ENCODE assay signal across 24 cellular contexts in genomic region chr10:103550229-103550628, GRCh38. TPM values are rescaled to one million over a fixed set of nuclear protein-coding genes. Genes with fewer than 3 reads are reported as not detected.
A peak's percentile ranks its signal among the peaks of the same experiment; 100 is the strongest.
DNase-seq lines count a peak whose midpoint lies in the region; ATAC-seq and TF ChIP-seq lines count a peak whose summit lies in the region.
"Had no signal": no experiment of that assay in that cellular context is flagged by ENCODE, and none has a peak within 500 bp of the region (broad histone marks: within the 10 kb centered on the region; RNA-seq: fewer than 3 reads in every experiment).

No MANE protein-coding gene starts in this region.

- intact Hi-C loops in CD14-positive monocyte (cut with micrococcal nuclease), result no loop called here
- intact Hi-C loops in sigmoid colon (cut with DNase I), result no loop called here

- TF ChIP-seq EP300 in sigmoid colon (IDR thresholded peaks at IDR 0.05), result no peak

- H3K4me1 Mint-ChIP-seq in CD14-positive monocyte (peaks cover 48% of the 10 kb centered on the region), progenitor cell of endocrine pancreas (ENCODE audit: low read depth) (peaks cover 25% of the 10 kb centered on the region)
- H3K4me1 Mint-ChIP-seq: GM23338 had no signal

- H3K36me3 ChIP-seq in sigmoid colon, result no peaks in the 10 kb centered on the region

- TF ChIP-seq POLR2A in sigmoid colon (IDR thresholded peaks at IDR 0.05), result no peak

- no peaks in the 10 kb centered on the region for H3K9me3 ChIP-seq in sigmoid colon

- H3K27ac Mint-ChIP-seq in CD14-positive monocyte (peak overlapping the region in 4 of 7 donors; percentile 6 to 97 (median 56)), progenitor cell of endocrine pancreas (no peak overlapping the region)
- H3K27ac Mint-ChIP-seq: CD4-positive, alpha-beta memory T cell; GM23338 had no signal

- H3K4me3 ChIP-seq in sigmoid colon, result no peak overlapping the region
- H3K4me3 ChIP-seq: GM12878, GM23338 had no signal

- no peaks in the 10 kb centered on the region for H3K27me3 ChIP-seq in sigmoid colon

- no peak for DNase-seq in CD14-positive monocyte (ENCODE audit: low spot score)
- peak; percentile 10 for DNase-seq in NCI-H69 (lab: John Stamatoyannopoulos, UW)
- peak; percentile 40 for DNase-seq in sigmoid colon
- DNase-seq in progenitor cell of endocrine pancreas (ENCODE audit: low spot score, unreplicated experiment), result no peak
- DNase-seq: ACHN; AML-193; Calu3; CD4-positive, alpha-beta memory T cell; DND-41; GDM1; NCI-H1092; NCI-H1694; NCI-H2107; NCI-H2227 treated with DMSO at 0.1 percent for 48 hours; NCI-H524 had no signal

- H3K27me3 Mint-ChIP-seq in CD14-positive monocyte (ENCODE audit: low read depth in 3 of 3) (peaks cover 15 to 35% (median 23%) of the 10 kb centered on the region in 3 donors), progenitor cell of endocrine pancreas (peaks cover 24% of the 10 kb centered on the region)

- peaks cover 0 to 10% (median 7%) of the 10 kb centered on the region in 7 donors for H3K9me3 Mint-ChIP-seq in CD14-positive monocyte
- no peaks in the 10 kb centered on the region for H3K9me3 Mint-ChIP-seq in progenitor cell of endocrine pancreas (ENCODE audit: low read depth)
- H3K9me3 Mint-ChIP-seq: CD4-positive, alpha-beta memory T cell; GM23338 had no signal

- ATAC-seq in HG03159 (IDR thresholded peaks at IDR 0.05; ENCODE audit: unreplicated experiment), result no peak
- no peak for ATAC-seq in GM21423 (IDR thresholded peaks at IDR 0.05; ENCODE audit: unreplicated experiment)
- ATAC-seq: GM12878, GM23338, HepG2 had no signal

- H3K27ac ChIP-seq in 22Rv1 (peak overlapping the region; percentile 87), sigmoid colon (no peak overlapping the region)
- H3K27ac ChIP-seq: KMS-11, RWPE1 had no signal

- H3K4me1 ChIP-seq in sigmoid colon, result peaks cover 0 to 8% (median 7%) of the 10 kb centered on the region in 4 donors

- H3K36me3 Mint-ChIP-seq in CD14-positive monocyte (peaks cover 0 to 9% of the 10 kb centered on the region in 2 donors), progenitor cell of endocrine pancreas (ENCODE audit: insufficient read depth) (no peaks in the 10 kb centered on the region)
- H3K36me3 Mint-ChIP-seq: CD4-positive, alpha-beta memory T cell had no signal

- TF ChIP-seq CTCF in 22Rv1 (IDR thresholded peaks at IDR 0.05), result no peak
- TF ChIP-seq CTCF in CD14-positive monocyte (IDR thresholded peaks at IDR 0.05), result no peak
- no peak for TF ChIP-seq CTCF in sigmoid colon (IDR thresholded peaks at IDR 0.05)
- no peak for TF ChIP-seq CTCF in progenitor cell of endocrine pancreas (IDR thresholded peaks at IDR 0.05; ENCODE audit: unreplicated experiment)

- 93 to 95% methylated on average over 1 of the region's 1 CpG for WGBS in sigmoid colon, 2 donors

- H3K4me3 Mint-ChIP-seq in CD14-positive monocyte (peak overlapping the region in 1 of 2 donors; percentile 40), progenitor cell of endocrine pancreas (ENCODE audit: low read depth) (no peak overlapping the region)
- H3K4me3 Mint-ChIP-seq: CD4-positive, alpha-beta memory T cell; GM23338 had no signal

RNA-seq across cellular contexts. Expression of gene NEURL1, which starts 56.7 kb away (rescaled TPM):
- polyA plus RNA-seq in CD14-positive monocyte, result 1 to 10 TPM; 3.0 to 3.3 TPM
- under 1 TPM in 3 of 4 donors, not detected in 1; 0.41 to 0.71 (median 0.55) TPM for total RNA-seq in sigmoid colon
- 10 to 100 TPM; 29.9 to 54.1 (median 31.8) TPM for polyA plus RNA-seq in sigmoid colon
- 17.6 and 21.5 TPM in 2 replicates for total RNA-seq in progenitor cell of endocrine pancreas
- total RNA-seq: Calu3, HepG2, MCF 10A had no signal
- polyA plus RNA-seq: HepG2 had no signal

Comparison
In these comparisons a context has a peak if more than half of its experiments do, and no peak if none do; other contexts are left out.
1. DNase-seq: peak in NCI-H69 (single experiment) and sigmoid colon (single experiment); none in CD14-positive monocyte (single experiment) and progenitor cell of endocrine pancreas (single experiment).
2. RNA of gene NEURL1, which starts 56.7 kb away (total RNA-seq): 17.6 to 21.5 TPM in progenitor cell of endocrine pancreas; 0.41 to 0.71 TPM in sigmoid colon; every median in the first group is over 10 times any median in the second.